ENCODE assay signal across 1 cellular context in the genomic region with DNA sequence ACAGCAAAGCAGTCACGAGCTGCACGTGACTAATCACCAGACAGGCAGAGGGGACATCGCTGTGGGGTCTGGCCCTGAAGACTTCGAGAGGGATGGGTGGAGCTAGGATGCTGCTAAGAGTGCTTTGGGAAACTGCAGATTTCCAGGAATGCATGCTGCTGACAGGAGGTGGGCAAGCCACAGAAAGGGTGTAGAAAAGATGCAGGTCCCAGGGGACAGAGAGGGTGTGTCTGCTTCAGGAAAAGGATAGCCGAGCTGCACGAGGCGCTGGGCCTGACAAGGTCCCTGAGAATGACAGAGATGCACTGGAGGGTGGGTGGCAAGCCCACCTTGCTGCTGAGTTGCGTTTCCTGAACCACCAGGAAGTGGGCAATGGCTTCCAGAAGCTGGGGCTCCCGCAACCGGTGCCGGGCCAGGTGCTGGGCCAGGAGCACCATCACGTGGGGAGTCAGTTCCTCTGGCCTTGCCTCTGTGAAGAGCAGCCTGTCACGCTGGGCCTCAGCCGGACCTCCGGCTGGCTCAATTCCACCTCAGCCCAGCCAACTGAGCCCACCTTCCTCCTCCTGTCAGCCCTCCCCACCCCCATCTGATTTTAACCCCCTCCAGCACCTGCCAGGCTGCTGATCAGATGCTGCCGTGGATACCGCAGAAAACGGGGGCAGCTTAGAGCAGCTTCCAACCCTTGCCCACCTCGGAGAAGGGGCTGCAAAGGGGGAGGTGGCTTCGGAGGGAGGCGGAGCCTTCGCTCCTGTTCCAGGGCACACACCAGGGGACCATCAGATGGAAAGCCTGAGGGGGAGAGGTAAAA.
TF ChIP-seq lines count a peak whose summit lies in the region.

No MANE protein-coding gene starts in this region.

TF ChIP-seq in HEK293, 187 proteins besides CTCF, POLR2A, EP300 and RAD21 (continued from another document and continues in another):
- TF ChIP-seq, protein P1, sequence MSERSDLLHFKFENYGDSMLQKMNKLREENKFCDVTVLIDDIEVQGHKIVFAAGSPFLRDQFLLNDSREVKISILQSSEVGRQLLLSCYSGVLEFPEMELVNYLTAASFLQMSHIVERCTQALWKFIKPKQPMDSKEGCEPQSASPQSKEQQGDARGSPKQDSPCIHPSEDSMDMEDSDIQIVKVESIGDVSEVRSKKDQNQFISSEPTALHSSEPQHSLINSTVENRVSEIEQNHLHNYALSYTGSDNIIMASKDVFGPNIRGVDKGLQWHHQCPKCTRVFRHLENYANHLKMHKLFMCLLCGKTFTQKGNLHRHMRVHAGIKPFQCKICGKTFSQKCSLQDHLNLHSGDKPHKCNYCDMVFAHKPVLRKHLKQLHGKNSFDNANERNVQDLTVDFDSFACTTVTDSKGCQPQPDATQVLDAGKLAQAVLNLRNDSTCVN (tag by site-specific recombination; optimal IDR thresholded peaks at IDR 0.05): no peak
- TF ChIP-seq ZNF391 (tag by site-specific recombination; IDR thresholded peaks at IDR 0.05; ENCODE audit: borderline replicate concordance, low read depth) (no peak), WT1 (tag by site-specific recombination; IDR thresholded peaks at IDR 0.05) (no peak), ZNF473 (tag by site-specific recombination; IDR thresholded peaks at IDR 0.05) (no peak), SP2 (tag by site-specific recombination; IDR thresholded peaks at IDR 0.05) (peak; percentile 35; the same call in 1 of the 2 replicates), ZSCAN16 (tag by site-specific recombination; IDR thresholded peaks at IDR 0.05) (no peak), AEBP2 (tag by site-specific recombination; IDR thresholded peaks at IDR 0.05; ENCODE audit: borderline replicate concordance) (no peak), YY2 (tag by site-specific recombination; IDR thresholded peaks at IDR 0.05) (no peak), ZNF366 (tag by site-specific recombination; conservative IDR thresholded peaks at IDR 0.05) (peak; percentile 85), SP7 (tag by site-specific recombination; IDR thresholded peaks at IDR 0.05) (peak; percentile 81; the same call in 1 of the 2 replicates), ZNF311 (tag by site-specific recombination; IDR thresholded peaks at IDR 0.05; ENCODE audit: borderline replicate concordance) (no peak), ZNF157 (tag by site-specific recombination; IDR thresholded peaks at IDR 0.05) (no peak), ZBTB10 (tag by site-specific recombination; IDR thresholded peaks at IDR 0.05) (peak; percentile 35; the same call in 1 of the 2 replicates), ZNF692 (tag by site-specific recombination; IDR thresholded peaks at IDR 0.05) (no peak), SALL2 (tag by site-specific recombination; IDR thresholded peaks at IDR 0.05; ENCODE audit: borderline replicate concordance) (no peak), ZNF114 (tag by site-specific recombination; IDR thresholded peaks at IDR 0.05) (no peak), ZSCAN23 (tag by site-specific recombination; IDR thresholded peaks at IDR 0.05) (no peak), ZNF341 (tag by site-specific recombination; IDR thresholded peaks at IDR 0.05; ENCODE audit: low read depth) (peak; percentile 24; the same call in 1 of the 2 replicates), GFI1B (tag by site-specific recombination; IDR thresholded peaks at IDR 0.05) (no peak), ZXDB (tag by site-specific recombination; IDR thresholded peaks at IDR 0.05) (no peak), ZNF776 (tag by site-specific recombination; IDR thresholded peaks at IDR 0.05; ENCODE audit: borderline replicate concordance) (no peak), GLIS1 (tag by site-specific recombination; IDR thresholded peaks at IDR 0.05) (peak; percentile 70), ZNF629 (tag by site-specific recombination; IDR thresholded peaks at IDR 0.05) (no peak; the same call in 1 of the 2 replicates), ZNF223 (tag by site-specific recombination; IDR thresholded peaks at IDR 0.05) (no peak), ZNF549 (tag by site-specific recombination; IDR thresholded peaks at IDR 0.05) (no peak), KLF1 (tag by site-specific recombination; IDR thresholded peaks at IDR 0.05) (peak; percentile 92), ZNF529 (tag by site-specific recombination; IDR thresholded peaks at IDR 0.05; ENCODE audit: insufficient replicate concordance) (no peak), ZNF24 (tag by site-specific recombination; IDR thresholded peaks at IDR 0.05) (peak; percentile 9; the same call in 1 of the 2 replicates), ZNF768 (tag by site-specific recombination; IDR thresholded peaks at IDR 0.05) (no peak), SCRT1 (tag by site-specific recombination; IDR thresholded peaks at IDR 0.05; ENCODE audit: borderline replicate concordance) (no peak), ZNF16 (tag by site-specific recombination; IDR thresholded peaks at IDR 0.05; ENCODE audit: low read depth) (no peak), HIC1 (tag by site-specific recombination; IDR thresholded peaks at IDR 0.05) (peak; percentile 7; the same call in 1 of the 2 replicates), ZNF169 (tag by site-specific recombination; IDR thresholded peaks at IDR 0.05) (no peak), ZNF596 (tag by site-specific recombination; IDR thresholded peaks at IDR 0.05) (no peak), ZNF621 (tag by site-specific recombination; IDR thresholded peaks at IDR 0.05) (no peak), ZSCAN18 (tag by site-specific recombination; IDR thresholded peaks at IDR 0.05) (no peak), KLF8 (tag by site-specific recombination; IDR thresholded peaks at IDR 0.05) (peak; percentile 84), ZNF274 (IDR thresholded peaks at IDR 0.05; ENCODE audit: low read length) (no peak), ZNF274 (tag by site-specific recombination; IDR thresholded peaks at IDR 0.05; ENCODE audit: borderline replicate concordance) (no peak), ZIC2 (tag by site-specific recombination; IDR thresholded peaks at IDR 0.05) (0 out of 2 replicates have a peak, but pooled peaks have one; percentile 11), BCL11B (tag by site-specific recombination; IDR thresholded peaks at IDR 0.05; ENCODE audit: low read depth) (no peak), KLF7 (tag by site-specific recombination; IDR thresholded peaks at IDR 0.05; ENCODE audit: borderline replicate concordance) (no peak), ZNF530 (tag by site-specific recombination; IDR thresholded peaks at IDR 0.05; ENCODE audit: low read depth) (no peak), ZNF585B (tag by site-specific recombination; IDR thresholded peaks at IDR 0.05) (no peak), ZNF221 (tag by site-specific recombination; IDR thresholded peaks at IDR 0.05; ENCODE audit: borderline replicate concordance) (no peak), ZNF837 (tag by site-specific recombination; IDR thresholded peaks at IDR 0.05) (no peak), ZNF10 (tag by site-specific recombination; IDR thresholded peaks at IDR 0.05) (peak; percentile 63; the same call in 1 of the 2 replicates), BCL11A (tag by site-specific recombination; IDR thresholded peaks at IDR 0.05; ENCODE audit: low read depth) (no peak), SETDB1 (IDR thresholded peaks at IDR 0.05; ENCODE audit: insufficient read length, low read length) (no peak), ZNF785 (tag by site-specific recombination; IDR thresholded peaks at IDR 0.05) (no peak)
- TF ChIP-seq, protein P2, sequence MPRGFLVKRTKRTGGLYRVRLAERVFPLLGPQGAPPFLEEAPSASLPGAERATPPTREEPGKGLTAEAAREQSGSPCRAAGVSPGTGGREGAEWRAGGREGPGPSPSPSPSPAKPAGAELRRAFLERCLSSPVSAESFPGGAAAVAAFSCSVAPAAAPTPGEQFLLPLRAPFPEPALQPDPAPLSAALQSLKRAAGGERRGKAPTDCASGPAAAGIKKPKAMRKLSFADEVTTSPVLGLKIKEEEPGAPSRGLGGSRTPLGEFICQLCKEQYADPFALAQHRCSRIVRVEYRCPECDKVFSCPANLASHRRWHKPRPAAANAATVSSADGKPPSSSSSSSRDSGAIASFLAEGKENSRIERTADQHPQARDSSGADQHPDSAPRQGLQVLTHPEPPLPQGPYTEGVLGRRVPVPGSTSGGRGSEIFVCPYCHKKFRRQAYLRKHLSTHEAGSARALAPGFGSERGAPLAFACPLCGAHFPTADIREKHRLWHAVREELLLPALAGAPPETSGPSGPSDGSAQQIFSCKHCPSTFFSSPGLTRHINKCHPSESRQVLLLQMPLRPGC (tag by site-specific recombination; IDR thresholded peaks at IDR 0.05): no peak
- TF ChIP-seq, protein P3, sequence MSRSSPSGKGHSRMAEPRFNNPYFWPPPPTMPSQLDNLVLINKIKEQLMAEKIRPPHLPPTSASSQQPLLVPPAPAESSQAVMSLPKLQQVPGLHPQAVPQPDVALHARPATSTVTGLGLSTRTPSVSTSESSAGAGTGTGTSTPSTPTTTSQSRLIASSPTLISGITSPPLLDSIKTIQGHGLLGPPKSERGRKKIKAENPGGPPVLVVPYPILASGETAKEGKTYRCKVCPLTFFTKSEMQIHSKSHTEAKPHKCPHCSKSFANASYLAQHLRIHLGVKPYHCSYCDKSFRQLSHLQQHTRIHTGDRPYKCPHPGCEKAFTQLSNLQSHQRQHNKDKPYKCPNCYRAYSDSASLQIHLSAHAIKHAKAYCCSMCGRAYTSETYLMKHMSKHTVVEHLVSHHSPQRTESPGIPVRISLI (tag by site-specific recombination; IDR thresholded peaks at IDR 0.05): no peak
